In the genomic region with DNA sequence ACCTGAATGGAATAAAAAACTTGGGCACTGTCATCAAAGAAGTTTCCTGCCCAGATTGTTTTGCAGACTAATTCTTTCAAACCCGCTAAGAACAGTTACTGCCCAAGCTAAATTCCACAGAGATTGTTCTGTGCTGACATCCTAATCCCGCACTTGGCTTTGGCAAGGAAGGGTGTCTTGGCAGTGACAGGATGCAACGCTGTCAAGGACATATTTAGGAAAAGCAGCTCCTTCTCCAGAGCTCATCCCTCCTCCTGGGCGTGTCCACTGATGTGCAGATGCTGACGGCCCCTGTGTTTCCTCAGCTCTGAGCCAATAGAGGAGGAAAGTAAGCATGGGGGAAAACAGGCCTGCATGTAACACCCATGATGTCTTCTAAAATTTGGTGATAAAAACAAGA, we compare ENCODE assay signal across 13 cellular contexts.
DNase-seq lines count a peak whose midpoint lies in the region; ATAC-seq and TF ChIP-seq lines count a peak whose summit lies in the region.
"Had no signal": no experiment of that assay in that cellular context is flagged by ENCODE, and none has a peak within 500 bp of the region (broad histone marks: within the 10 kb centered on the region; RNA-seq: fewer than 3 reads in every experiment).

No MANE protein-coding gene starts in this region.

- H3K27ac Mint-ChIP-seq in GM23338, result no peak overlapping the region
- H3K27ac Mint-ChIP-seq: activated naive CD8-positive, alpha-beta T cell treated with anti-CD3 and anti-CD28 coated beads for 36 hours; T-helper 1 cell treated with Interleukin-12 subunit alpha and Interleukin-12 subunit beta and Interleukin-4 antibody, amounts not matched to agents 30 μg/mL and 1 μg/mL, for 36 hours had no signal

- H3K9me3 Mint-ChIP-seq in GM23338, result no peaks in the 10 kb centered on the region
- H3K9me3 Mint-ChIP-seq: activated naive CD8-positive, alpha-beta T cell treated with anti-CD3 and anti-CD28 coated beads for 36 hours; T-helper 1 cell treated with Interleukin-12 subunit alpha and Interleukin-12 subunit beta and Interleukin-4 antibody, amounts not matched to agents 30 μg/mL and 1 μg/mL, for 36 hours had no signal

- TF ChIP-seq EP300 in tibial nerve (IDR thresholded peaks at IDR 0.05), result peak in 1 of 2 donors; percentile 23

- H3K4me3 ChIP-seq in GM23338 (no peak overlapping the region), colonic mucosa (no peak overlapping the region), tibial nerve (no peak overlapping the region)

- H3F3A ChIP-seq in GM23338 (replicated peaks; ENCODE audit: low read depth), result no peaks in the 10 kb centered on the region

- H3K9me2 ChIP-seq in GM23338 (ENCODE audit: insufficient read depth), result no peaks in the 10 kb centered on the region

- peaks cover 2% of the 10 kb centered on the region for H3K27me3 Mint-ChIP-seq in GM23338 (ENCODE audit: insufficient read depth, low read depth, poor library complexity)
- H3K27me3 Mint-ChIP-seq: activated naive CD8-positive, alpha-beta T cell treated with anti-CD3 and anti-CD28 coated beads for 36 hours had no signal

- intact Hi-C loops in colonic mucosa (cut with DNase I) (no loop called here), left colon (cut with DNase I, micrococcal nuclease) (no loop called here)

- TF ChIP-seq POLR2A in tibial nerve (IDR thresholded peaks at IDR 0.05), result no peak

- no peak overlapping the region for H3K4me3 Mint-ChIP-seq in GM23338
- H3K4me3 Mint-ChIP-seq: activated naive CD8-positive, alpha-beta T cell treated with anti-CD3 and anti-CD28 coated beads for 36 hours; T-helper 1 cell treated with Interleukin-12 subunit alpha and Interleukin-12 subunit beta and Interleukin-4 antibody, amounts not matched to agents 30 μg/mL and 1 μg/mL, for 36 hours had no signal

- no peaks in the 10 kb centered on the region for H3K27me3 ChIP-seq in GM23338 (ENCODE audit: insufficient read depth)
- H3K27me3 ChIP-seq in colonic mucosa, result no peaks in the 10 kb centered on the region
- H3K27me3 ChIP-seq in tibial nerve, result no peaks in the 10 kb centered on the region

- H3K27ac ChIP-seq in GM23338 (ENCODE audit: low read depth) (no peak overlapping the region), colonic mucosa (no peak overlapping the region), tibial nerve (no peak overlapping the region)

- H3K9ac ChIP-seq in colonic mucosa (ENCODE audit: low read depth in 2 of 2, low read length in 2 of 2), result no peak overlapping the region

- 33 to 40% methylated on average over 5 of the region's 5 CpGs for WGBS in tibial nerve, 2 donors

- H3K79me2 ChIP-seq in GM23338 (replicated peaks; ENCODE audit: insufficient read depth), result no peaks in the 10 kb centered on the region

- no peak overlapping the region for H2AFZ ChIP-seq in GM23338

- DNase-seq in GM23338 (ENCODE audit: low spot score) (peak; percentile 23), colonic mucosa (peak; percentile 44), left colon (peak; percentile 25 to 66), tibial nerve (ENCODE audit: low spot score in 2 of 2) (peak; percentile 28 to 57), GM10266 (ENCODE audit: extremely low spot score) (no peak), T-helper 9 cell (no peak), NCI-H526 (lab: John Stamatoyannopoulos, UW) (no peak)
- DNase-seq: activated naive CD8-positive, alpha-beta T cell treated with anti-CD3 and anti-CD28 coated beads for 36 hours; Calu3; NCI-H1417 treated with DMSO at 0.1 percent for 48 hours; NK-92 treated with Interleukin-12 subunit alpha and Interleukin-12 subunit beta, amount 100 ng/mL, for 24 hours had no signal

- H3K4me1 ChIP-seq in GM23338 (ENCODE audit: insufficient read depth), result no peaks in the 10 kb centered on the region
- H3K4me1 ChIP-seq in colonic mucosa, result peaks cover 5% of the 10 kb centered on the region
- peaks cover 0 to 12% (median 0%) of the 10 kb centered on the region in 4 donors for H3K4me1 ChIP-seq in tibial nerve

- H4K20me1 ChIP-seq in GM23338 (replicated peaks; ENCODE audit: insufficient read depth), result 0 out of 2 replicates have a peak, but pooled peaks cover 4% of the 10 kb centered on the region

- ATAC-seq in GM23338 (peak; percentile 39; the same call in 1 of the 3 replicates), left colon (peak; percentile 22), GM18502 (IDR thresholded peaks at IDR 0.05; ENCODE audit: poor library complexity, unreplicated experiment) (no peak)

- no peaks in the 10 kb centered on the region for H3K36me3 Mint-ChIP-seq in GM23338 (ENCODE audit: low read depth)
- H3K36me3 Mint-ChIP-seq: activated naive CD8-positive, alpha-beta T cell treated with anti-CD3 and anti-CD28 coated beads for 36 hours had no signal

- no peak for TF ChIP-seq CTCF in GM23338 (conservative IDR thresholded peaks at IDR 0.05; ENCODE audit: low read depth in 2 of 2)
- TF ChIP-seq CTCF in colonic mucosa (IDR thresholded peaks at IDR 0.05), result no peak
- TF ChIP-seq CTCF in tibial nerve (IDR thresholded peaks at IDR 0.05), result no peak
- no peak for TF ChIP-seq CTCF in GM10266 (IDR thresholded peaks at IDR 0.05; ENCODE audit: control insufficient read depth, insufficient read depth, low read depth, missing control alignments)

- H3K9me3 ChIP-seq in colonic mucosa, result no peaks in the 10 kb centered on the region
- H3K9me3 ChIP-seq in tibial nerve, result no peaks in the 10 kb centered on the region

- peaks cover 2% of the 10 kb centered on the region for H3K4me1 Mint-ChIP-seq in GM23338
- H3K4me1 Mint-ChIP-seq: activated naive CD8-positive, alpha-beta T cell treated with anti-CD3 and anti-CD28 coated beads for 36 hours had no signal

- no peak overlapping the region for H3K4me2 ChIP-seq in GM23338

- H3K36me3 ChIP-seq in GM23338 (ENCODE audit: insufficient read depth) (no peaks in the 10 kb centered on the region), colonic mucosa (no peaks in the 10 kb centered on the region), tibial nerve (no peaks in the 10 kb centered on the region)

TF ChIP-seq in GM23338, 12 proteins besides CTCF, POLR2A, EP300 and RAD21 (continues in another document):
- TF ChIP-seq ZNF331 (CRISPR knock-in tag; IDR thresholded peaks at IDR 0.05; ENCODE audit: low read depth), result no peak
- TF ChIP-seq, protein P1, sequence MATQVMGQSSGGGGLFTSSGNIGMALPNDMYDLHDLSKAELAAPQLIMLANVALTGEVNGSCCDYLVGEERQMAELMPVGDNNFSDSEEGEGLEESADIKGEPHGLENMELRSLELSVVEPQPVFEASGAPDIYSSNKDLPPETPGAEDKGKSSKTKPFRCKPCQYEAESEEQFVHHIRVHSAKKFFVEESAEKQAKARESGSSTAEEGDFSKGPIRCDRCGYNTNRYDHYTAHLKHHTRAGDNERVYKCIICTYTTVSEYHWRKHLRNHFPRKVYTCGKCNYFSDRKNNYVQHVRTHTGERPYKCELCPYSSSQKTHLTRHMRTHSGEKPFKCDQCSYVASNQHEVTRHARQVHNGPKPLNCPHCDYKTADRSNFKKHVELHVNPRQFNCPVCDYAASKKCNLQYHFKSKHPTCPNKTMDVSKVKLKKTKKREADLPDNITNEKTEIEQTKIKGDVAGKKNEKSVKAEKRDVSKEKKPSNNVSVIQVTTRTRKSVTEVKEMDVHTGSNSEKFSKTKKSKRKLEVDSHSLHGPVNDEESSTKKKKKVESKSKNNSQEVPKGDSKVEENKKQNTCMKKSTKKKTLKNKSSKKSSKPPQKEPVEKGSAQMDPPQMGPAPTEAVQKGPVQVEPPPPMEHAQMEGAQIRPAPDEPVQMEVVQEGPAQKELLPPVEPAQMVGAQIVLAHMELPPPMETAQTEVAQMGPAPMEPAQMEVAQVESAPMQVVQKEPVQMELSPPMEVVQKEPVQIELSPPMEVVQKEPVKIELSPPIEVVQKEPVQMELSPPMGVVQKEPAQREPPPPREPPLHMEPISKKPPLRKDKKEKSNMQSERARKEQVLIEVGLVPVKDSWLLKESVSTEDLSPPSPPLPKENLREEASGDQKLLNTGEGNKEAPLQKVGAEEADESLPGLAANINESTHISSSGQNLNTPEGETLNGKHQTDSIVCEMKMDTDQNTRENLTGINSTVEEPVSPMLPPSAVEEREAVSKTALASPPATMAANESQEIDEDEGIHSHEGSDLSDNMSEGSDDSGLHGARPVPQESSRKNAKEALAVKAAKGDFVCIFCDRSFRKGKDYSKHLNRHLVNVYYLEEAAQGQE (IDR thresholded peaks at IDR 0.05; ENCODE audit: unreplicated experiment), result no peak

Comparison
In these comparisons a context has a peak if more than half of its experiments do, and no peak if none do; other contexts are left out.
1. DNase-seq: peak in GM23338 (single experiment), colonic mucosa (single experiment), left colon (2 of 2) and tibial nerve (2 of 2); none in GM10266 (single experiment), T-helper 9 cell (single experiment) and NCI-H526 (0 of 2).